Comparison of ENCODE assay signal across 15 cellular contexts in the genomic region with DNA sequence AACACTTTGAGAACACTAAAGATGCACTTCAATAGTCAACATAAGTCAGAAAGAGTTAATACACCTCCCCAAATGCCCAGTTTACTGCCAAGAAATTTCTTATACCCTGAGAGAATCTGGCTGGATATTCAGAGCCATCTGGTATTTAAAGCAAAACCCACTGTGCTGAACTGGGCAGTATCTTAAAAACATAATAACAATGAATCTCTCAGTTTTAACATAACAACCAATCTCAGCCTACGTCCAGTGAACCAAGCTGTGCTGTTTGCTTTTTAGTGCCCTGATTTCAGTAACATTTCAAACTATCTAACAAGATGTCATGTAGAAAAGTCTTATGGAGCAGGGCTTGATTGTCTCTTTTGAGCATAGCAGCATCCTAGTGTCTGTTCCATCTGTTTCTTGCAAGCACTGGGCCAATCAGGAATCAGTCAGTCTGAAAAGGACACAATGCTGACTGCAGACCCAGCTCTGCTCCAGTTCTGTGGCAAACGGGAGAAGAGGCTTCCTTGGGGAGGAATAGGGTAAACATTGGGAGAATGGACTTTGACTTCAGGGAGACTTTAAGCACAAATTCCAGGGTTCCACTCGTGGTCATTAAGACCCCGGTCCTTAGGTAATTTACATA. TPM values are rescaled to one million over a fixed set of nuclear protein-coding genes. Genes with fewer than 3 reads are reported as not detected.
DNase-seq lines count a peak whose midpoint lies in the region; ATAC-seq lines count a peak whose summit lies in the region.
"Had no signal": no experiment of that assay in that cellular context is flagged by ENCODE, and none has a peak within 500 bp of the region (broad histone marks: within the 10 kb centered on the region; RNA-seq: fewer than 3 reads in every experiment).

No MANE protein-coding gene starts in this region.

- intact Hi-C loops in activated CD4-positive, alpha-beta memory T cell treated with anti-CD3 and anti-CD28 coated beads for 36 hours (cut with micrococcal nuclease): no loop called here

- no peaks in the 10 kb centered on the region for H3K9me3 ChIP-seq in T-helper 17 cell (ENCODE audit: control insufficient read depth, low read length, poor library complexity, severe bottlenecking)
- H3K9me3 ChIP-seq: A549 had no signal

- POLR2A ChIA-PET in activated CD4-positive, alpha-beta memory T cell treated with anti-CD3 and anti-CD28 coated beads for 36 hours (lab: Charles Lee): no interaction called here

- H3K9me3 Mint-ChIP-seq in activated CD4-positive, alpha-beta memory T cell treated with anti-CD3 and anti-CD28 coated beads for 36 hours: no peaks in the 10 kb centered on the region

- H3K4me3 Mint-ChIP-seq in T-helper 17 cell: no peak overlapping the region
- H3K4me3 Mint-ChIP-seq in activated CD4-positive, alpha-beta memory T cell treated with anti-CD3 and anti-CD28 coated beads for 36 hours: no peak overlapping the region

- in situ Hi-C loops in G401 (cut with HindIII; ENCODE audit: low sequenced_read_pairs): no loop called here

- CTCF ChIA-PET in activated CD4-positive, alpha-beta memory T cell treated with anti-CD3 and anti-CD28 coated beads for 36 hours (lab: Charles Lee): no interaction called here

- peak; percentile 98 for DNase-seq in G401 (ENCODE audit: low spot score)
- peak; percentile 76 to 78 for DNase-seq in NCI-H446 (lab: John Stamatoyannopoulos, UW)
- DNase-seq in cerebellar nuclear complex (lab: John Stamatoyannopoulos, UW): peak; percentile 80 to 90
- DNase-seq in pons (ENCODE audit: low spot score): peak; percentile 17
- DNase-seq in T-helper 17 cell: no peak
- no peak for DNase-seq in activated CD4-positive, alpha-beta memory T cell treated with anti-CD3 and anti-CD28 coated beads for 36 hours
- DNase-seq: DMS79 treated with DMSO at 0.1 percent for 48 hours, EL, GDM1, IMR-90, KBM-7 had no signal

- no peaks in the 10 kb centered on the region for H3K4me1 Mint-ChIP-seq in T-helper 17 cell
- no peaks in the 10 kb centered on the region for H3K4me1 Mint-ChIP-seq in activated CD4-positive, alpha-beta memory T cell treated with anti-CD3 and anti-CD28 coated beads for 36 hours (ENCODE audit: low read depth)

- H3K27ac Mint-ChIP-seq in T-helper 17 cell: no peak overlapping the region
- no peak overlapping the region for H3K27ac Mint-ChIP-seq in activated CD4-positive, alpha-beta memory T cell treated with anti-CD3 and anti-CD28 coated beads for 36 hours

- H3K36me3 Mint-ChIP-seq in T-helper 17 cell (ENCODE audit: low read depth): no peaks in the 10 kb centered on the region
- no peaks in the 10 kb centered on the region for H3K36me3 Mint-ChIP-seq in activated CD4-positive, alpha-beta memory T cell treated with anti-CD3 and anti-CD28 coated beads for 36 hours

- ATAC-seq in HG02973 (IDR thresholded peaks at IDR 0.05; ENCODE audit: unreplicated experiment) (no peak), T-helper 17 cell (no peak)
- ATAC-seq: A549, HCT116 had no signal

- peaks cover 4% of the 10 kb centered on the region for H3K27me3 Mint-ChIP-seq in T-helper 17 cell
- no peaks in the 10 kb centered on the region for H3K27me3 Mint-ChIP-seq in activated CD4-positive, alpha-beta memory T cell treated with anti-CD3 and anti-CD28 coated beads for 36 hours

RNA-seq across cellular contexts. Expression of gene FAM81B, which starts 43.5 kb away (rescaled TPM):
- total RNA-seq in G401 (2014; rRNA removed; shearing (Covaris generic)): not detected in 2 replicates
- total RNA-seq in T-helper 17 cell: 1 to 10 TPM in 1 of 2 donors, not detected in 1; 3.6 TPM
- not detected for total RNA-seq in activated CD4-positive, alpha-beta memory T cell treated with anti-CD3 and anti-CD28 coated beads for 36 hours
- total RNA-seq: HT-29, IMR-90 had no signal

Comparison
In these comparisons a context has a peak if more than half of its experiments do, and no peak if none do; other contexts are left out.
1. DNase-seq: peak in G401 (single experiment), NCI-H446 (2 of 2), cerebellar nuclear complex (2 of 2) and pons (single experiment); none in T-helper 17 cell (0 of 3) and activated CD4-positive, alpha-beta memory T cell treated with anti-CD3 and anti-CD28 coated beads for 36 hours (single experiment).